Comparison of ENCODE assay signal across 1 cellular context in genomic region chr5:135396459-135397055, GRCh38.
TF ChIP-seq lines count a peak whose summit lies in the region.

No MANE protein-coding gene starts in this region.

TF ChIP-seq in A549, 52 proteins besides CTCF, POLR2A, EP300 and RAD21 (continued from another document):
- TF ChIP-seq HMGXB4 (CRISPR knock-in tag; IDR thresholded peaks at IDR 0.05; ENCODE audit: borderline replicate concordance) (no peak), CBX2 (IDR thresholded peaks at IDR 0.05; ENCODE audit: borderline replicate concordance, low read depth) (no peak), HOXB5 (CRISPR knock-in tag; IDR thresholded peaks at IDR 0.05) (no peak), KDM5A (IDR thresholded peaks at IDR 0.05) (no peak), ZFP36 (IDR thresholded peaks at IDR 0.05; ENCODE audit: borderline replicate concordance, partially characterized antibody) (no peak), EHMT2 (IDR thresholded peaks at IDR 0.05; ENCODE audit: low read depth) (no peak), FOSL2 (IDR thresholded peaks at IDR 0.05) (no peak), FOSL2 (CRISPR knock-in tag; IDR thresholded peaks at IDR 0.05) (no peak), USF2 (IDR thresholded peaks at IDR 0.05) (no peak), HOXB13 (CRISPR knock-in tag; IDR thresholded peaks at IDR 0.05; ENCODE audit: low read depth) (no peak)
